ENCODE assay signal across 13 cellular contexts in the genomic region with DNA sequence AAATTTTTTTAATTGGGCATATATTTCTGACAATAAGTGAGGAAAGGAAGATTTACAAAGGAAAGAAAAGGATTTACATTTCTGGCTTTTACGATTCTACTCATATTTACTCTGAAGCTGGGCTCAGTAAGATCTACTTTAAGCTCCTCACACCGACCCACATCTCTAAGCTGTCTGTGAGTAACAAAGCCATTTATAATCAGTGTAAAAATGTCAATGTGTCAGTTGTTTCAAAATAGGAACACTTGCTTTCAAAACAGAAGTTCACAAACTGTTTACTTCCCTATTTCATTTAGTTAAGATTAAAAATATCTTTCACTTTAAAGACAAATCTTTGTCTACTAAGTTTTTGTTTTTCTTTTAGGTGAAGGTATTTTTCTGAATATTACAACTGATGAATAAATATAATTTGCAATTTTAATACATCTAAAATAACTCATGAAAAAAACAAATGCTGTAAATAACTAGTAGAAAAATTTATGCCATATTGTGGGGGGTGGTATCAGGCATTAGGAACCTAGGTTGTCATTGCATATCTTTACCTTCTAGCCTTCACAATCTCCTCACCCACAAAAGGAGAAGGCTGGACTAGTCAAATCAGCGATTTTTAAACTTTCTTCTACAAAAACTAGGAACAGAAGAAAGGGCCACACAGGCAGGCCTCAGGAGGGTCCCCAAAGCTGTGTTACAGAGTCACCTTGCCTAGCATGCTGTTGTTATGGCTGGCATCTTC.
DNase-seq lines count a peak whose midpoint lies in the region; ATAC-seq, FAIRE-seq and TF ChIP-seq lines count a peak whose summit lies in the region.
"Had no signal": no experiment of that assay in that cellular context is flagged by ENCODE, and none has a peak within 500 bp of the region (broad histone marks: within the 10 kb centered on the region; RNA-seq: fewer than 3 reads in every experiment).

No MANE protein-coding gene starts in this region.

- H3K4me3 ChIP-seq in GM06990 (replicated peaks; ENCODE audit: low read depth, low read length) (peak overlapping the region; percentile 40), kidney (ENCODE audit: low read length in 2 of 2) (no peak overlapping the region), BE2C (ENCODE audit: low read depth, low read length) (no peak overlapping the region)
- H3K4me3 ChIP-seq: right lobe of liver had no signal

- H3K36me3 ChIP-seq in GM06990 (ENCODE audit: control insufficient read depth, insufficient read depth, low read length): no peaks in the 10 kb centered on the region
- H3K36me3 ChIP-seq in kidney (ENCODE audit: control insufficient read depth in 1 of 2, insufficient read depth in 2 of 2, low read length in 2 of 2): no peaks in the 10 kb centered on the region
- no peaks in the 10 kb centered on the region for H3K36me3 ChIP-seq in BE2C
- H3K36me3 ChIP-seq: right lobe of liver had no signal

- no peak overlapping the region for H3K9ac ChIP-seq in kidney (ENCODE audit: low read length in 2 of 2)

- DNase-seq in GM06990 (ENCODE audit: extremely low read depth, insufficient read length): peak; percentile 55
- peak; percentile 67 to 88 for DNase-seq in NOMO-1 (lab: John Stamatoyannopoulos, UW; ENCODE audit: unreplicated experiment in 2 of 2)
- DNase-seq in kidney: no peak
- no peak for DNase-seq in activated CD8-positive, alpha-beta memory T cell treated with anti-CD3 and anti-CD28 coated beads, Interleukin-2, amount 50 U/mL, for 48 hours
- DNase-seq in HuH-7 (ENCODE audit: low spot score): no peak
- DNase-seq in BE2C: no peak
- DNase-seq: activated CD4-positive, alpha-beta T cell treated with anti-CD3 and anti-CD28 coated beads for 36 hours; activated naive CD4-positive, alpha-beta T cell treated with anti-CD3 and anti-CD28 coated beads for 36 hours; CD4-positive, alpha-beta T cell; NCI-H1694 treated with DMSO at 0.1 percent for 48 hours; right lobe of liver had no signal

- H3K27me3 ChIP-seq in GM06990 (replicated peaks; ENCODE audit: control insufficient read depth, insufficient read depth, low read length) (no peaks in the 10 kb centered on the region), BE2C (no peaks in the 10 kb centered on the region)
- H3K27me3 ChIP-seq: right lobe of liver had no signal

- intact Hi-C loops in kidney (cut with DNase I): no loop called here

- peak; percentile 47 for ATAC-seq in GM21529 (IDR thresholded peaks at IDR 0.05; ENCODE audit: unreplicated experiment)
- ATAC-seq in HG02970 (IDR thresholded peaks at IDR 0.05; ENCODE audit: low FRiP score, unreplicated experiment): no peak
- ATAC-seq: activated CD4-positive, alpha-beta T cell treated with anti-CD3 and anti-CD28 coated beads for 36 hours had no signal

- H3K9me3 ChIP-seq in kidney (ENCODE audit: control insufficient read depth in 1 of 2, low read length in 2 of 2) (no peaks in the 10 kb centered on the region), BE2C (no peaks in the 10 kb centered on the region)
- H3K9me3 ChIP-seq: right lobe of liver had no signal

- TF ChIP-seq CTCF in GM06990 (IDR thresholded peaks at IDR 0.05; ENCODE audit: insufficient read depth, low read length, poor library complexity, severe bottlenecking): no peak
- TF ChIP-seq CTCF in kidney (IDR thresholded peaks at IDR 0.05; ENCODE audit: borderline replicate concordance, extremely low read depth, insufficient read depth): no peak
- TF ChIP-seq CTCF in BE2C (IDR thresholded peaks at IDR 0.05; ENCODE audit: low read depth, low read length): no peak

- FAIRE-seq in kidney (lab: Jason Lieb, UNC): peak; percentile 25

- H3K4me1 ChIP-seq in kidney (ENCODE audit: control insufficient read depth in 1 of 2, insufficient read depth in 1 of 2, low read depth in 1 of 2, low read length in 2 of 2) (peaks cover 2 to 24% of the 10 kb centered on the region in 2 donors), BE2C (no peaks in the 10 kb centered on the region)

- no peak overlapping the region for H3K27ac ChIP-seq in kidney (ENCODE audit: low read depth in 2 of 2, low read length in 2 of 2)
- H3K27ac ChIP-seq: right lobe of liver had no signal

Comparison
In these comparisons a context has a peak if more than half of its experiments do, and no peak if none do; other contexts are left out.
1. DNase-seq: peak in GM06990 (single experiment) and NOMO-1 (2 of 2); none in kidney (single experiment), activated CD8-positive, alpha-beta memory T cell treated with anti-CD3 and anti-CD28 coated beads, Interleukin-2, amount 50 U/mL, for 48 hours (single experiment), HuH-7 (single experiment) and BE2C (single experiment).